11 cellular contexts compared by ENCODE assay signal in genomic region chr2:160375802-160376469, GRCh38.
DNase-seq lines count a peak whose midpoint lies in the region; ATAC-seq and TF ChIP-seq lines count a peak whose summit lies in the region.
"Had no signal": no experiment of that assay in that cellular context is flagged by ENCODE, and none has a peak within 500 bp of the region (broad histone marks: within the 10 kb centered on the region; RNA-seq: fewer than 3 reads in every experiment).

No MANE protein-coding gene starts in this region.

- WGBS in tibial nerve, 2 donors, result 32 to 34% methylated on average over 2 of the region's 2 CpGs

- no peak for TF ChIP-seq CTCF in tibial nerve (IDR thresholded peaks at IDR 0.05)

- H3K4me1 ChIP-seq in tibial nerve, result peaks cover 5 to 100% (median 86%) of the 10 kb centered on the region in 4 donors

- H3K27me3 Mint-ChIP-seq in activated naive CD8-positive, alpha-beta T cell treated with anti-CD3 and anti-CD28 coated beads, Interleukin-2, amount 50 U/mL, for 24 hours, result no peaks in the 10 kb centered on the region
- H3K27me3 Mint-ChIP-seq in immature natural killer cell (ENCODE audit: low read depth in 3 of 3), result no peaks in the 10 kb centered on the region
- H3K27me3 Mint-ChIP-seq: activated CD4-positive, alpha-beta T cell treated with anti-CD3 and anti-CD28 coated beads, Interleukin-2, amount 10 ng/mL, durations not matched to agents 24 days and 14 days had no signal

- no peak overlapping the region for H3K4me3 ChIP-seq in tibial nerve

- peak; percentile 60 to 71 for TF ChIP-seq EP300 in tibial nerve (IDR thresholded peaks at IDR 0.05)

- peak overlapping the region; percentile 33 for H3K27ac Mint-ChIP-seq in activated naive CD8-positive, alpha-beta T cell treated with anti-CD3 and anti-CD28 coated beads, Interleukin-2, amount 50 U/mL, for 24 hours
- peak overlapping the region in 3 of 6 donors; percentile 25 to 58 (median 36) for H3K27ac Mint-ChIP-seq in immature natural killer cell
- H3K27ac Mint-ChIP-seq: activated CD4-positive, alpha-beta T cell treated with anti-CD3 and anti-CD28 coated beads, Interleukin-2, amount 10 ng/mL, durations not matched to agents 24 days and 14 days had no signal

- H3K4me1 Mint-ChIP-seq in activated naive CD8-positive, alpha-beta T cell treated with anti-CD3 and anti-CD28 coated beads, Interleukin-2, amount 50 U/mL, for 24 hours, result peaks cover 90% of the 10 kb centered on the region
- peaks cover 94 to 100% of the 10 kb centered on the region in 2 donors for H3K4me1 Mint-ChIP-seq in immature natural killer cell

- no peaks in the 10 kb centered on the region for H3K36me3 ChIP-seq in tibial nerve

- no peaks in the 10 kb centered on the region for H3K9me3 Mint-ChIP-seq in activated naive CD8-positive, alpha-beta T cell treated with anti-CD3 and anti-CD28 coated beads, Interleukin-2, amount 50 U/mL, for 24 hours
- no peaks in the 10 kb centered on the region for H3K9me3 Mint-ChIP-seq in immature natural killer cell
- H3K9me3 Mint-ChIP-seq: activated CD4-positive, alpha-beta T cell treated with anti-CD3 and anti-CD28 coated beads, Interleukin-2, amount 10 ng/mL, durations not matched to agents 24 days and 14 days had no signal

- H3K27ac ChIP-seq in tibial nerve, result peak overlapping the region in 2 of 4 donors; percentile 60 to 68
- H3K27ac ChIP-seq: 22Rv1 had no signal

- H3K4me3 Mint-ChIP-seq in activated naive CD8-positive, alpha-beta T cell treated with anti-CD3 and anti-CD28 coated beads, Interleukin-2, amount 50 U/mL, for 24 hours, result no peak overlapping the region
- peak overlapping the region; percentile 15 to 57 (median 27) for H3K4me3 Mint-ChIP-seq in immature natural killer cell
- H3K4me3 Mint-ChIP-seq: activated CD4-positive, alpha-beta T cell treated with anti-CD3 and anti-CD28 coated beads, Interleukin-2, amount 10 ng/mL, durations not matched to agents 24 days and 14 days had no signal

- H3K36me3 Mint-ChIP-seq in activated naive CD8-positive, alpha-beta T cell treated with anti-CD3 and anti-CD28 coated beads, Interleukin-2, amount 50 U/mL, for 24 hours (ENCODE audit: low read depth), result peaks cover 2% of the 10 kb centered on the region
- no peaks in the 10 kb centered on the region for H3K36me3 Mint-ChIP-seq in immature natural killer cell

- ATAC-seq in activated naive CD8-positive, alpha-beta T cell treated with anti-CD3 and anti-CD28 coated beads, Interleukin-2, amount 50 U/mL, for 24 hours, result no peak
- ATAC-seq in HG03045 (IDR thresholded peaks at IDR 0.05; ENCODE audit: unreplicated experiment), result no peak

- no peaks in the 10 kb centered on the region for H3K9me3 ChIP-seq in tibial nerve

- H3K27me3 ChIP-seq in tibial nerve, result no peaks in the 10 kb centered on the region

- no peak for TF ChIP-seq POLR2A in tibial nerve (IDR thresholded peaks at IDR 0.05)

- DNase-seq in SIG-M5 treated with dmso at 0.1 percent for 504 hours (lab: John Stamatoyannopoulos, UW; ENCODE audit: unreplicated experiment), result peak; percentile 84
- no peak for DNase-seq in SIG-M5 (lab: John Stamatoyannopoulos, UW)
- DNase-seq in activated naive CD8-positive, alpha-beta T cell treated with anti-CD3 and anti-CD28 coated beads, Interleukin-2, amount 50 U/mL, for 24 hours, result no peak
- no peak for DNase-seq in immature natural killer cell
- no peak for DNase-seq in tibial nerve (ENCODE audit: low spot score in 2 of 2)
- no peak for DNase-seq in NCI-H446 (lab: John Stamatoyannopoulos, UW)
- DNase-seq in DMS 273 treated with DMSO at 0.1 percent for 48 hours (lab: John Stamatoyannopoulos, UW), result no peak
- DNase-seq: activated CD4-positive, alpha-beta T cell treated with anti-CD3 and anti-CD28 coated beads, Interleukin-2, amount 10 ng/mL, durations not matched to agents 24 days and 14 days; stimulated activated CD4-positive, alpha-beta T cell treated with anti-CD3 and anti-CD28 coated beads, Interleukin-2, amount 100 ng/mL, for 24 hours had no signal
